Comparison of ENCODE assay signal across 8 cellular contexts in the genomic region with DNA sequence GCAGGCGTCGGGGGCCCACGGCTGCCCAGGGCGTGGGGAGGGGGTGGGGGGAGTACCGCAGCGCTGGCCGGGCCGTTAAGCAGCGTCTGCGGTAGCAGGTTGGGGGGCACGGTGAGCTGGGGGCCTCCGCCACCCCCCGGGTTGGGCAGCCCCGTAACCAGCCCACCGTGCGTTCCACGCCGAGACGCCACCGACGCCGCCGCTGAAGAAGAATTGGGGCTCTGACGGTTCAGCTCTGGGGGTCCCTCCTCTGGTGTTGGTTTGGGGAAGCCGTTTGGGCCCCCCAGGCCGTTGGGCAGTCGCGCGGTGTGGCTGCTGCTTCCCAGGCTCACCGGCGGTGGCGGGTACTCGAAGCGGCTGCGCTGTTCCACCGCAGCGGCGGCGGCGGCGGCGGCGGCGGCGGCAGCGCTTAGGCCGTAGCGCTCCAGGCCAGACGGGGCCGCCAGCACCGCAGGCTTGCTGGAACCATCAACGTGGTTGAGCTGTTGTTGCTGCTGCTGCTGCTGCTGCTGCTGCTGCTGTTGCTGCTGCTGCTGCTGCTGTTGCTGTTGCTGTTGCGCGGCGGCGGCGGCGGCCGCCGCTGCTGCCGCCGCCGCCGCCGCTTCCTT. TPM values are rescaled to one million over a fixed set of nuclear protein-coding genes. Genes with fewer than 3 reads are reported as not detected.
DNase-seq lines count a peak whose midpoint lies in the region; ATAC-seq and TF ChIP-seq lines count a peak whose summit lies in the region.

No MANE protein-coding gene starts in this region.

- H3K27me3 ChIP-seq in SK-N-SH (ENCODE audit: insufficient read depth) (no peaks in the 10 kb centered on the region), iPS DF 6.9 (ENCODE audit: control insufficient read depth, insufficient read depth, low read length) (no peaks in the 10 kb centered on the region), smooth muscle cell (ENCODE audit: low read depth) (no peaks in the 10 kb centered on the region)

- CTCF ChIA-PET in SK-N-SH (lab: Yijun Ruan, JAX) = interaction anchor here (0.8 to 9.6 kb wide), 15 partner anchors 9 to 151 kb away, joined by 3 to 187 read pairs (median 5); no protein-coding TSS in a partner anchor

- H2AFZ ChIP-seq in SK-N-SH (ENCODE audit: low read depth) = no peak overlapping the region
- no peak overlapping the region for H2AFZ ChIP-seq in smooth muscle cell (ENCODE audit: low read depth)

- POLR2A ChIA-PET in SK-N-SH (lab: Yijun Ruan, JAX) = interaction anchor here (0.8 to 6.4 kb wide), 10 partner anchors 13 to 108 kb away, joined by 3 to 41 read pairs (median 4); no protein-coding TSS in a partner anchor

- in situ Hi-C loops in astrocyte of the cerebellum (cut with HindIII; ENCODE audit: low sequenced_read_pairs) = no loop called here

- peak overlapping the region; percentile 96 to 99 for H3K27ac ChIP-seq in SK-N-SH (ENCODE audit: low read depth in 2 of 2, low read length in 1 of 2)
- no peak overlapping the region for H3K27ac ChIP-seq in iPS DF 6.9 (ENCODE audit: low read length)
- H3K27ac ChIP-seq in smooth muscle cell (ENCODE audit: low read depth) = peak overlapping the region; percentile 96

- DNase-seq in DMS79 (lab: John Stamatoyannopoulos, UW) (peak; percentile 33), DMS79 treated with DMSO at 0.1 percent for 48 hours (lab: John Stamatoyannopoulos, UW) (no peak), SK-N-SH (peak; percentile 72), astrocyte of the cerebellum (ENCODE audit: low read depth) (no peak), iPS DF 6.9 (ENCODE audit: low read depth, low spot score) (no peak), smooth muscle cell (lab: John Stamatoyannopoulos, UW; ENCODE audit: unreplicated experiment) (no peak), SW 1271 (lab: John Stamatoyannopoulos, UW) (no peak)

- H3K9me2 ChIP-seq in SK-N-SH = no peaks in the 10 kb centered on the region

- TF ChIP-seq EP300 in SK-N-SH (IDR thresholded peaks at IDR 0.05; ENCODE audit: borderline replicate concordance in 1 of 2, low read depth in 1 of 2, low read length in 1 of 2) = peak in 1 of 2 experiments; percentile 18; a peak in 1 of 4 replicates

- TF ChIP-seq CTCF in SK-N-SH (IDR thresholded peaks at IDR 0.05) = no peak
- TF ChIP-seq CTCF in astrocyte of the cerebellum (IDR thresholded peaks at IDR 0.05; ENCODE audit: low read depth, low read length, missing control alignments) = no peak
- TF ChIP-seq CTCF in smooth muscle cell (IDR thresholded peaks at IDR 0.05; ENCODE audit: borderline replicate concordance, insufficient read depth, poor library complexity, severe bottlenecking) = no peak

- peak overlapping the region; percentile 77 to 84 for H3K4me3 ChIP-seq in SK-N-SH (ENCODE audit: low read depth in 2 of 2, low read length in 1 of 2)
- peak overlapping the region; percentile 71 for H3K4me3 ChIP-seq in astrocyte of the cerebellum (ENCODE audit: low read depth, low read length)
- peak overlapping the region; percentile 76; the same call in 1 of the 2 replicates for H3K4me3 ChIP-seq in iPS DF 6.9 (ENCODE audit: low read length)
- peak overlapping the region; percentile 63 for H3K4me3 ChIP-seq in smooth muscle cell

- H3F3A ChIP-seq in SK-N-SH (replicated peaks; ENCODE audit: insufficient read depth) (peaks cover 44% of the 10 kb centered on the region), smooth muscle cell (ENCODE audit: low read depth) (peaks cover 41% of the 10 kb centered on the region)

- peak; percentile 6 for ATAC-seq in HG02943 (IDR thresholded peaks at IDR 0.05; ENCODE audit: low read depth, unreplicated experiment)

- H3K9ac ChIP-seq in SK-N-SH (peak overlapping the region; percentile 95), smooth muscle cell (ENCODE audit: low read depth) (peak overlapping the region; percentile 94)

- TF ChIP-seq RAD21 in SK-N-SH (IDR thresholded peaks at IDR 0.05; ENCODE audit: low read length) = no peak

- H3K4me1 ChIP-seq in SK-N-SH (ENCODE audit: control insufficient read depth in 1 of 2, insufficient read depth in 2 of 2, low read depth in 1 of 2, low read length in 1 of 2) = peaks cover 42 to 46% of the 10 kb centered on the region in 2 experiments
- H3K4me1 ChIP-seq in iPS DF 6.9 (ENCODE audit: control insufficient read depth, insufficient read depth, low read length) = peaks cover 10% of the 10 kb centered on the region
- peaks cover 38% of the 10 kb centered on the region for H3K4me1 ChIP-seq in smooth muscle cell (ENCODE audit: low read depth)

- WGBS in SK-N-SH (ENCODE audit: low lambda C conversion rate) = 1% methylated on average over 15 of the region's 65 CpGs
- no CpG with 5 or more reads among the region's 65 CpGs for WGBS in iPS DF 6.9 (ENCODE audit: insufficient coverage, insufficient read length)
- under 1% methylated on average over 53 of the region's 65 CpGs for WGBS in smooth muscle cell (ENCODE audit: low lambda C conversion rate)

- H3K4me2 ChIP-seq in SK-N-SH (peak overlapping the region; percentile 96), smooth muscle cell (peak overlapping the region; percentile 97)

- peaks cover 33% of the 10 kb centered on the region for H4K20me1 ChIP-seq in SK-N-SH (ENCODE audit: insufficient read depth)
- H4K20me1 ChIP-seq in smooth muscle cell (ENCODE audit: low read depth) = peaks cover 58% of the 10 kb centered on the region

- H3K9me3 ChIP-seq in SK-N-SH (no peaks in the 10 kb centered on the region), iPS DF 6.9 (ENCODE audit: control insufficient read depth, insufficient read depth, low read length) (no peaks in the 10 kb centered on the region), smooth muscle cell (replicated peaks; ENCODE audit: low read depth) (no peaks in the 10 kb centered on the region)

- H3K79me2 ChIP-seq in SK-N-SH (ENCODE audit: insufficient read depth) = peaks cover 77% of the 10 kb centered on the region
- peaks cover 57% of the 10 kb centered on the region for H3K79me2 ChIP-seq in smooth muscle cell (ENCODE audit: low read depth)

- peaks cover 27 to 30% of the 10 kb centered on the region in 2 experiments for H3K36me3 ChIP-seq in SK-N-SH (replicated peaks in 1 of 2; ENCODE audit: control insufficient read depth in 1 of 2, insufficient read depth in 2 of 2, low read length in 1 of 2)
- peaks cover 4% of the 10 kb centered on the region; the same call in 1 of the 2 replicates for H3K36me3 ChIP-seq in iPS DF 6.9 (ENCODE audit: control insufficient read depth, insufficient read depth, low read length)
- H3K36me3 ChIP-seq in smooth muscle cell (ENCODE audit: low read depth) = no peaks in the 10 kb centered on the region

TF ChIP-seq in SK-N-SH, 30 proteins besides CTCF, POLR2A, EP300 and RAD21:
- no peak for TF ChIP-seq RFX5 (IDR thresholded peaks at IDR 0.05; ENCODE audit: low read length)
- no peak for TF ChIP-seq TAF1 (IDR thresholded peaks at IDR 0.05; ENCODE audit: borderline replicate concordance, low read depth, low read length)
- TF ChIP-seq NRF1 (IDR thresholded peaks at IDR 0.05; ENCODE audit: low read depth, low read length) = no peak
- no peak for TF ChIP-seq RCOR1 (IDR thresholded peaks at IDR 0.05; ENCODE audit: low read length)
- no peak for TF ChIP-seq MEF2A (IDR thresholded peaks at IDR 0.05; ENCODE audit: borderline replicate concordance, low read depth)
- no peak for TF ChIP-seq SIN3A (IDR thresholded peaks at IDR 0.05; ENCODE audit: borderline replicate concordance, low read depth, low read length)
- no peak for TF ChIP-seq GATA2 (CRISPR knock-in tag; IDR thresholded peaks at IDR 0.05)
- TF ChIP-seq FOSL2 (IDR thresholded peaks at IDR 0.05; ENCODE audit: borderline replicate concordance, low read depth) = no peak
- TF ChIP-seq MAX (IDR thresholded peaks at IDR 0.05; ENCODE audit: low read depth) = no peak
- no peak for TF ChIP-seq RXRA (IDR thresholded peaks at IDR 0.05; ENCODE audit: borderline replicate concordance, low read depth)
- TF ChIP-seq POLR2AphosphoS5 (IDR thresholded peaks at IDR 0.05; ENCODE audit: low read depth, low read length) = no peak
- TF ChIP-seq FOXJ3 (CRISPR knock-in tag; IDR thresholded peaks at IDR 0.05) = no peak
- no peak for TF ChIP-seq TCF12 (IDR thresholded peaks at IDR 0.05)
TF ChIP-seq in SK-N-SH: peak in this region for 0.

RNA-seq across cellular contexts. Expression of gene IRF2BPL, which starts 1.5 kb away (rescaled TPM):
- polyA plus RNA-seq in SK-N-SH (2012; rRNA removed) (10.9 and 17.1 TPM in 2 replicates), smooth muscle cell (58.0 and 66.3 TPM in 2 replicates)
- polyA plus RNA-seq in SK-N-SH (2012; cell fraction: cytosol; rRNA removed) = 9.1 and 14.4 TPM in 2 replicates
- 16.2 and 16.9 TPM in 2 replicates for polyA plus RNA-seq in SK-N-SH (2012; cell fraction: nucleus; rRNA removed)
- total RNA-seq in smooth muscle cell = 33.2 and 33.9 TPM in 2 replicates

Comparison
In these comparisons a context has a peak if more than half of its experiments do, and no peak if none do; other contexts are left out.
1. DNase-seq: peak in DMS79 (single experiment) and SK-N-SH (single experiment); none in DMS79 treated with DMSO at 0.1 percent for 48 hours (single experiment), astrocyte of the cerebellum (single experiment), iPS DF 6.9 (single experiment), smooth muscle cell (single experiment) and SW 1271 (0 of 2).
2. Peak in every context shown above with its lines, with median percentiles within 50 percentile points of each other: H3K4me3 ChIP-seq.